ENCODE assay signal across 8 cellular contexts in the genomic region with DNA sequence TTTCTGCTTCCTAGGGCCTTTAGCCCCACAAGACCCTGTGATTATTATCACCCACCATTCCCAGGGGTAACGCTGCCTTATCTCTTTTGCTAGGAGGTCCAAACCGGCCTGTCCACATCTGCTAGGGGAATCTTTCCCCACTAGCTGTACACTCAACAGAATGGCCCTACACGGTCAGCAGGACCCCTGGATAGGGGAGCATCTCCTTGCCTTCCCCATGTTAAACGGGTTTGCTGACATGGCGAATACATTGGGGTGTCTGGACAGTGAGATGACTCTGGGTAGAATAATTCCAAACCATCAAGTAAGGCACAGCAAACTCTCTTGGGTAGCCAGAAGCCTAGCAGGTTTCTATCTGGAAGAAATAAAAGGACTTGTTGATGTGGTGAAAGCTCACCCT. TPM values are rescaled to one million over a fixed set of nuclear protein-coding genes. Genes with fewer than 3 reads are reported as not detected.
A peak's percentile ranks its signal among the peaks of the same experiment; 100 is the strongest.
DNase-seq lines count a peak whose midpoint lies in the region; ATAC-seq, FAIRE-seq and TF ChIP-seq lines count a peak whose summit lies in the region.

No MANE protein-coding gene starts in this region.

- FAIRE-seq in K562 (lab: Jason Lieb, UNC) (no peak), pancreas (lab: Jason Lieb, UNC) (no peak)

- in situ Hi-C loops in K562 (cut with MboI): no loop called here

- no peaks in the 10 kb centered on the region for H4K20me1 ChIP-seq in K562 (replicated peaks; ENCODE audit: control insufficient read depth, insufficient read depth, low read length)

- peak overlapping the region; percentile 100 for H3K4me3 ChIP-seq in ACC112 (ENCODE audit: low read depth, low read length)
- H3K4me3 ChIP-seq in HL-60 (replicated peaks; ENCODE audit: insufficient read depth, low read length): peak overlapping the region; percentile 91
- H3K4me3 ChIP-seq in K562: peak overlapping the region; percentile 71
- peak overlapping the region; percentile 79 to 81 for H3K4me3 ChIP-seq in muscle layer of duodenum (ENCODE audit: low read depth in 1 of 2, low read length in 2 of 2)
- H3K4me3 ChIP-seq in pancreas: peak overlapping the region in 2 of 4 donors; percentile 55 to 73

- intact Hi-C loops in K562 (cut with micrococcal nuclease) (no loop called here), pancreas (cut with DNase I) (no loop called here)

- H3K79me2 ChIP-seq in ACC112 (ENCODE audit: control insufficient read depth, insufficient read depth, low read length, unreplicated experiment): peaks cover 13% of the 10 kb centered on the region
- peaks cover 23% of the 10 kb centered on the region for H3K79me2 ChIP-seq in K562 (ENCODE audit: control insufficient read depth, insufficient read depth, low read length)

- peaks cover 10% of the 10 kb centered on the region for H3K4me1 ChIP-seq in ACC112 (ENCODE audit: control insufficient read depth, insufficient read depth, low read length, unreplicated experiment)
- H3K4me1 ChIP-seq in K562 (replicated peaks in 1 of 2; ENCODE audit: control insufficient read depth in 2 of 2, insufficient read depth in 2 of 2, low read length in 2 of 2): peaks cover 9 to 12% of the 10 kb centered on the region in 2 experiments; a peak in 4 of 5 replicates
- peaks cover 0 to 13% of the 10 kb centered on the region in 2 donors for H3K4me1 ChIP-seq in muscle layer of duodenum (ENCODE audit: control insufficient read depth in 1 of 2, insufficient read depth in 2 of 2, low read length in 2 of 2)
- peaks cover 0 to 5% (median 0%) of the 10 kb centered on the region in 3 donors for H3K4me1 ChIP-seq in pancreas

- TF ChIP-seq CTCF in HL-60 (IDR thresholded peaks at IDR 0.05; ENCODE audit: insufficient read depth, low read length) (no peak), K562 (IDR thresholded peaks at IDR 0.05 in 2 of 3, conservative IDR thresholded peaks at IDR 0.05 in 1 of 3; ENCODE audit: insufficient read depth in 2 of 3, low read depth in 1 of 3, low read length in 3 of 3) (no peak), pancreas (IDR thresholded peaks at IDR 0.05) (no peak)

- WGBS in K562 (ENCODE audit: insufficient coverage, low coverage, missing lambda C conversion rate): 0% methylated on average over 5 of the region's 5 CpGs
- 44 to 51% methylated on average over 5 of the region's 5 CpGs for WGBS in pancreas, 2 donors

- peak overlapping the region; percentile 98 for H2AFZ ChIP-seq in ACC112 (ENCODE audit: low read length, unreplicated experiment)
- H2AFZ ChIP-seq in K562 (ENCODE audit: low read depth, low read length): no peak overlapping the region; the same call in 1 of the 2 replicates

- DNase-seq in HL-60 (ENCODE audit: low read depth in 1 of 2, low spot score in 1 of 2): no peak
- DNase-seq in K562 (ENCODE audit: extremely low read depth in 1 of 4, low spot score in 3 of 4): no peak
- DNase-seq in pancreas: no peak
- DNase-seq in NCI-H524 treated with DMSO at 0.1 percent for 48 hours (lab: John Stamatoyannopoulos, UW): no peak
- DNase-seq in amniotic stem cell (lab: John Stamatoyannopoulos, UW): no peak
- no peak for DNase-seq in germinal center (ENCODE audit: low spot score)

- peaks cover 5% of the 10 kb centered on the region; the same call in 1 of the 2 replicates for H3K27me3 ChIP-seq in ACC112 (ENCODE audit: insufficient read depth, low read length)
- no peaks in the 10 kb centered on the region for H3K27me3 ChIP-seq in HL-60 (ENCODE audit: insufficient read depth, poor library complexity, severe bottlenecking)
- H3K27me3 ChIP-seq in K562 (ENCODE audit: control insufficient read depth in 2 of 2, insufficient read depth in 2 of 2, low read length in 2 of 2): no peaks in the 10 kb centered on the region
- H3K27me3 ChIP-seq in muscle layer of duodenum (ENCODE audit: low read depth, low read length): no peaks in the 10 kb centered on the region
- no peaks in the 10 kb centered on the region for H3K27me3 ChIP-seq in pancreas

- no peak for TF ChIP-seq RAD21 in K562 (CRISPR knock-in tag; conservative IDR thresholded peaks at IDR 0.05 in 1 of 2, IDR thresholded peaks at IDR 0.05 in 1 of 2)

- no peaks in the 10 kb centered on the region for H3K9me1 ChIP-seq in K562 (ENCODE audit: control insufficient read depth, insufficient read depth, low read length)

- H3K27ac ChIP-seq in ACC112 (ENCODE audit: low read depth, low read length) (peak overlapping the region; percentile 23; the same call in 1 of the 2 replicates), HL-60 (replicated peaks) (no peak overlapping the region; the same call in 1 of the 2 replicates), K562 (ENCODE audit: extremely low read depth, low read depth, low read length) (peak overlapping the region; percentile 40; the same call in 1 of the 3 replicates), muscle layer of duodenum (ENCODE audit: low read length) (no peak overlapping the region), pancreas (no peak overlapping the region)

- BruUV-seq in K562 (replicated peaks; lab: Mats Ljungman, UMichigan): no TSS peak

- H3K9me3 ChIP-seq in K562 (replicated peaks; ENCODE audit: control insufficient read depth, insufficient read depth, low read depth, low read length): no peaks in the 10 kb centered on the region
- H3K9me3 ChIP-seq in muscle layer of duodenum (ENCODE audit: control insufficient read depth in 1 of 2, low read length in 2 of 2): no peaks in the 10 kb centered on the region
- no peaks in the 10 kb centered on the region for H3K9me3 ChIP-seq in pancreas

- peak overlapping the region; percentile 77 to 91; a peak in 3 of 4 replicates for H3K9ac ChIP-seq in K562 (ENCODE audit: insufficient read depth in 1 of 2, low read depth in 2 of 2, low read length in 2 of 2)

- H3K36me3 ChIP-seq in ACC112 (ENCODE audit: insufficient read depth, low read length) (no peaks in the 10 kb centered on the region), K562 (ENCODE audit: control insufficient read depth, insufficient read depth, low read length) (peaks cover 5% of the 10 kb centered on the region; the same call in 1 of the 3 replicates), muscle layer of duodenum (ENCODE audit: control insufficient read depth in 1 of 2, insufficient read depth in 2 of 2, low read length in 2 of 2) (no peaks in the 10 kb centered on the region), pancreas (no peaks in the 10 kb centered on the region)

- ATAC-seq in K562: no peak
- no peak for ATAC-seq in pancreas

- POLR2A ChIA-PET in K562 (lab: Yijun Ruan, JAX): interaction anchor here (1.0 kb wide), 1 partner anchor 10 kb away, joined by 4 read pairs; no protein-coding TSS in a partner anchor

- peak overlapping the region; percentile 90 for H3K4me2 ChIP-seq in K562 (ENCODE audit: insufficient read depth, low read length)

- CTCF ChIA-PET in K562 (lab: Yijun Ruan, JAX; ENCODE audit: low intra/inter-chr PET ratio): no interaction called here

- no peak for TF ChIP-seq POLR2A in K562 (conservative IDR thresholded peaks at IDR 0.05)

- TF ChIP-seq EP300 in K562 (IDR thresholded peaks at IDR 0.05; ENCODE audit: low read length): no peak

RNA-seq across cellular contexts. Expression of a gene that starts 0.7 kb away (rescaled TPM):
- 34.3 and 75.0 TPM in 2 replicates for total RNA-seq in K562 (2011; cell fraction: chromatin; rRNA removed; ENCODE audit: low replicate concordance)
- total RNA-seq in K562 (2011; cell fraction: nucleolus; rRNA removed): 42.7 and 43.7 TPM in 2 replicates
- total RNA-seq in K562 (2011; cell fraction: nucleoplasm; rRNA removed): 45.4 and 49.5 TPM in 2 replicates
- total RNA-seq in K562 (2014; rRNA removed) (16.3 and 17.6 TPM in 2 replicates), K562 (2014; rRNA removed; fragmentation: Illumina TruSeq; extraction: Trizol) (12.3 and 14.3 TPM in 2 replicates), K562 (2015; rRNA removed; fragmentation: Illumina TruSeq; extraction: Trizol) (14.6 and 17.3 TPM in 2 replicates), K562 (2021) (20.2 and 24.7 TPM in 2 replicates), pancreas (1 to 10 TPM in 2 of 6 donors, under 1 TPM in 4; 0.79 to 2.5 (median 0.84) TPM)
- polyA plus RNA-seq in K562 (2011; rRNA removed) (19.7 and 24.7 TPM in 2 replicates), K562 (2014; fragmentation: Illumina TruSeq; extraction: Trizol) (20.4 and 21.2 TPM in 2 replicates), K562 (2014; fragmentation: Nextera tagmentation; extraction: Ambion mirVana) (10 to 100 TPM; 37.5 to 38.6 TPM), K562 (2014; rRNA removed) (17.8 and 23.0 TPM in 2 replicates), pancreas (1 to 10 TPM; 1.4 to 2.3 TPM)
- 16.5 and 19.4 TPM in 2 replicates for polyA plus RNA-seq in K562 (2011; cell fraction: cytosol; rRNA removed)
- 102 and 132 TPM in 2 replicates for polyA plus RNA-seq in K562 (2011; cell fraction: nucleus; rRNA removed)
- 15.0 and 20.5 TPM in 2 replicates for polyA plus RNA-seq in K562 (2012)
- polyA minus RNA-seq in K562 (2011; rRNA and poly(A)+ RNA removed): 19.3 and 27.0 TPM in 2 replicates
- polyA minus RNA-seq in K562 (2011; cell fraction: cytosol; rRNA and poly(A)+ RNA removed): 9.0 and 12.7 TPM in 2 replicates
- polyA minus RNA-seq in K562 (2011; cell fraction: nucleus; rRNA and poly(A)+ RNA removed): 19.9 and 23.3 TPM in 2 replicates

RNA-seq across cellular contexts. Expression of a gene that starts 14.0 kb away (rescaled TPM):
- 1.7 and 5.6 TPM in 2 replicates for total RNA-seq in K562 (2011; cell fraction: chromatin; rRNA removed; ENCODE audit: low replicate concordance)
- total RNA-seq in K562 (2011; cell fraction: nucleolus; rRNA removed): 3.2 and 4.2 TPM in 2 replicates
- 1.5 and 2.2 TPM in 2 replicates for total RNA-seq in K562 (2011; cell fraction: nucleoplasm; rRNA removed)
- total RNA-seq in K562 (2014; rRNA removed) (1.2 and 1.8 TPM in 2 replicates), K562 (2014; rRNA removed; fragmentation: Illumina TruSeq; extraction: Trizol) (0.51 and 0.73 TPM in 2 replicates), K562 (2015; rRNA removed; fragmentation: Illumina TruSeq; extraction: Trizol) (0.26 and 0.51 TPM in 2 replicates), K562 (2021) (2.3 and 2.7 TPM in 2 replicates), pancreas (under 1 TPM in 2 of 6 donors, not detected in 4; 0.19 to 0.22 TPM)
- polyA plus RNA-seq in K562 (2011; rRNA removed) (1.0 and 1.5 TPM in 2 replicates), K562 (2014; fragmentation: Illumina TruSeq; extraction: Trizol) (0.79 and 1.4 TPM in 2 replicates), K562 (2014; fragmentation: Nextera tagmentation; extraction: Ambion mirVana) (under 1 TPM; 0.08 to 0.22 TPM), K562 (2014; rRNA removed) (1.5 and 1.7 TPM in 2 replicates), pancreas (under 1 TPM in 1 of 2 donors, not detected in 1; 0.42 TPM)
- polyA plus RNA-seq in K562 (2011; cell fraction: cytosol; rRNA removed): 0.86 and 1.3 TPM in 2 replicates
- 3.4 and 10.4 TPM in 2 replicates for polyA plus RNA-seq in K562 (2011; cell fraction: nucleus; rRNA removed)
- polyA plus RNA-seq in K562 (2012): 0.19 and 0.57 TPM in 2 replicates
- 0.99 and 1.2 TPM in 2 replicates for polyA minus RNA-seq in K562 (2011; rRNA and poly(A)+ RNA removed)
- 0.76 TPM in 1 of 2 replicates, not detected in the other for polyA minus RNA-seq in K562 (2011; cell fraction: cytosol; rRNA and poly(A)+ RNA removed)
- polyA minus RNA-seq in K562 (2011; cell fraction: nucleus; rRNA and poly(A)+ RNA removed): 0.89 and 1.8 TPM in 2 replicates

RNA-seq across cellular contexts. Expression of a gene that starts 41.9 kb away (rescaled TPM):
- 11.3 and 29.1 TPM in 2 replicates for total RNA-seq in K562 (2011; cell fraction: chromatin; rRNA removed; ENCODE audit: low replicate concordance)
- 14.5 and 19.2 TPM in 2 replicates for total RNA-seq in K562 (2011; cell fraction: nucleolus; rRNA removed)
- total RNA-seq in K562 (2011; cell fraction: nucleoplasm; rRNA removed): 10.7 and 13.9 TPM in 2 replicates
- total RNA-seq in K562 (2014; rRNA removed) (2.0 and 2.6 TPM in 2 replicates), K562 (2014; rRNA removed; fragmentation: Illumina TruSeq; extraction: Trizol) (0.57 and 0.80 TPM in 2 replicates), K562 (2015; rRNA removed; fragmentation: Illumina TruSeq; extraction: Trizol) (2.5 and 3.0 TPM in 2 replicates), K562 (2021) (3.3 and 3.7 TPM in 2 replicates), pancreas (10 to 100 TPM; 17.7 to 63.9 (median 28.8) TPM)
- polyA plus RNA-seq in K562 (2011; rRNA removed) (2.2 and 3.8 TPM in 2 replicates), K562 (2014; fragmentation: Illumina TruSeq; extraction: Trizol) (1.7 and 1.8 TPM in 2 replicates), K562 (2014; fragmentation: Nextera tagmentation; extraction: Ambion mirVana) (under 1 TPM; 0.17 to 0.80 TPM), K562 (2014; rRNA removed) (2.0 and 3.3 TPM in 2 replicates), pancreas (10 to 100 TPM; 72.9 to 86.2 TPM)
- polyA plus RNA-seq in K562 (2011; cell fraction: cytosol; rRNA removed): 1.9 and 3.0 TPM in 2 replicates
- polyA plus RNA-seq in K562 (2011; cell fraction: nucleus; rRNA removed): 48.0 and 51.2 TPM in 2 replicates
- polyA plus RNA-seq in K562 (2012): 7.0 and 27.5 TPM in 2 replicates
- polyA minus RNA-seq in K562 (2011; rRNA and poly(A)+ RNA removed): 2.1 and 2.6 TPM in 2 replicates
- polyA minus RNA-seq in K562 (2011; cell fraction: cytosol; rRNA and poly(A)+ RNA removed): 1.8 TPM in 1 of 2 replicates, not detected in the other
- polyA minus RNA-seq in K562 (2011; cell fraction: nucleus; rRNA and poly(A)+ RNA removed): 10.2 and 12.9 TPM in 2 replicates

RNA-seq across cellular contexts. Expression of a gene that starts 48.0 kb away (rescaled TPM):
- 33.5 and 111 TPM in 2 replicates for total RNA-seq in K562 (2011; cell fraction: chromatin; rRNA removed; ENCODE audit: low replicate concordance)
- 67.0 and 71.2 TPM in 2 replicates for total RNA-seq in K562 (2011; cell fraction: nucleolus; rRNA removed)
- 41.4 and 44.9 TPM in 2 replicates for total RNA-seq in K562 (2011; cell fraction: nucleoplasm; rRNA removed)
- 3.8 and 3.9 TPM in 2 replicates for total RNA-seq in K562 (2014; rRNA removed)
- total RNA-seq in K562 (2014; rRNA removed; fragmentation: Illumina TruSeq; extraction: Trizol): 1.3 and 1.9 TPM in 2 replicates
- total RNA-seq in K562 (2015; rRNA removed; fragmentation: Illumina TruSeq; extraction: Trizol): 2.0 TPM in 2 replicates
- 8.1 and 9.1 TPM in 2 replicates for total RNA-seq in K562 (2021)
- polyA plus RNA-seq in K562 (2011; rRNA removed): 10.0 and 12.5 TPM in 2 replicates
- polyA plus RNA-seq in K562 (2011; cell fraction: cytosol; rRNA removed): 8.7 and 12.9 TPM in 2 replicates
- 108 and 157 TPM in 2 replicates for polyA plus RNA-seq in K562 (2011; cell fraction: nucleus; rRNA removed)
- polyA plus RNA-seq in K562 (2012): 5.8 and 7.3 TPM in 2 replicates
- 4.2 and 5.3 TPM in 2 replicates for polyA plus RNA-seq in K562 (2014; fragmentation: Illumina TruSeq; extraction: Trizol)
- 1 to 10 TPM; 2.6 to 2.7 TPM for polyA plus RNA-seq in K562 (2014; fragmentation: Nextera tagmentation; extraction: Ambion mirVana)
- polyA plus RNA-seq in K562 (2014; rRNA removed): 5.3 and 10.1 TPM in 2 replicates
- polyA minus RNA-seq in K562 (2011; rRNA and poly(A)+ RNA removed): 5.6 and 6.5 TPM in 2 replicates
- polyA minus RNA-seq in K562 (2011; cell fraction: cytosol; rRNA and poly(A)+ RNA removed): 6.6 and 7.5 TPM in 2 replicates
- polyA minus RNA-seq in K562 (2011; cell fraction: nucleus; rRNA and poly(A)+ RNA removed): 24.5 and 26.3 TPM in 2 replicates
- 10 to 100 TPM in 1 of 6 donors, 1 to 10 TPM in 5; 4.9 to 14.7 (median 6.4) TPM for total RNA-seq in pancreas
- polyA plus RNA-seq in pancreas: 10 to 100 TPM in 1 of 2 donors, 1 to 10 TPM in 1; 9.6 to 12.4 TPM

RNA-seq across cellular contexts. Expression of a gene that starts 52.6 kb away (rescaled TPM):
- 1.3 and 12.1 TPM in 2 replicates for total RNA-seq in K562 (2011; cell fraction: chromatin; rRNA removed; ENCODE audit: low replicate concordance)
- total RNA-seq in K562 (2011; cell fraction: nucleolus; rRNA removed): 12.7 and 12.9 TPM in 2 replicates
- 7.2 TPM in 2 replicates for total RNA-seq in K562 (2011; cell fraction: nucleoplasm; rRNA removed)
- total RNA-seq in K562 (2014; rRNA removed) (13.6 and 13.9 TPM in 2 replicates), K562 (2014; rRNA removed; fragmentation: Illumina TruSeq; extraction: Trizol) (1.1 and 1.9 TPM in 2 replicates), K562 (2015; rRNA removed; fragmentation: Illumina TruSeq; extraction: Trizol) (6.7 and 7.6 TPM in 2 replicates), K562 (2021) (11.1 and 11.2 TPM in 2 replicates), pancreas (1 to 10 TPM in 1 of 6 donors, under 1 TPM in 5; 0.55 to 1.4 (median 0.62) TPM)
- polyA plus RNA-seq in K562 (2011; rRNA removed) (5.2 and 7.2 TPM in 2 replicates), K562 (2014; fragmentation: Illumina TruSeq; extraction: Trizol) (3.9 and 7.5 TPM in 2 replicates), K562 (2014; fragmentation: Nextera tagmentation; extraction: Ambion mirVana) (1 to 10 TPM in 1 of 2 experiments, under 1 TPM in 1; 0.55 to 1.2 TPM), K562 (2014; rRNA removed) (11.2 and 12.8 TPM in 2 replicates), pancreas (1 to 10 TPM; 1.6 to 2.0 TPM)
- polyA plus RNA-seq in K562 (2011; cell fraction: cytosol; rRNA removed): 7.5 and 29.7 TPM in 2 replicates
- 5.6 and 11.3 TPM in 2 replicates for polyA plus RNA-seq in K562 (2011; cell fraction: nucleus; rRNA removed)
- 9.2 and 11.0 TPM in 2 replicates for polyA plus RNA-seq in K562 (2012)
- polyA minus RNA-seq in K562 (2011; rRNA and poly(A)+ RNA removed): 2.6 and 5.5 TPM in 2 replicates
- polyA minus RNA-seq in K562 (2011; cell fraction: cytosol; rRNA and poly(A)+ RNA removed): 6.2 and 9.4 TPM in 2 replicates
- polyA minus RNA-seq in K562 (2011; cell fraction: nucleus; rRNA and poly(A)+ RNA removed): 10.9 and 11.8 TPM in 2 replicates

Comparison
In these comparisons a context has a peak if more than half of its experiments do, and no peak if none do; other contexts are left out.
1. H3K27ac ChIP-seq: peak in ACC112 (single experiment) and K562 (single experiment); none in HL-60 (single experiment), muscle layer of duodenum (single experiment) and pancreas (0 of 4).